In genomic region chr9:128081052-128081451, GRCh38 we compare ENCODE assay signal across 7 cellular contexts.
A peak's percentile ranks its signal among the peaks of the same experiment; 100 is the strongest.
DNase-seq lines count a peak whose midpoint lies in the region; ATAC-seq lines count a peak whose summit lies in the region.

No MANE protein-coding gene starts in this region.

- H3K9me3 ChIP-seq in HUES48 (ENCODE audit: control insufficient read depth, insufficient read depth, low read length) (no peaks in the 10 kb centered on the region), subcutaneous abdominal adipose tissue (ENCODE audit: control insufficient read depth in 5 of 5, low read length in 5 of 5) (no peaks in the 10 kb centered on the region)

- H3K4me3 Mint-ChIP-seq in activated naive CD8-positive, alpha-beta T cell, result no peak overlapping the region

- H3K27me3 Mint-ChIP-seq in activated naive CD8-positive, alpha-beta T cell, result no peaks in the 10 kb centered on the region

- H3K27me3 ChIP-seq in HUES48 (ENCODE audit: control insufficient read depth, insufficient read depth, low read length) (no peaks in the 10 kb centered on the region), subcutaneous abdominal adipose tissue (ENCODE audit: control insufficient read depth in 5 of 5, insufficient read depth in 4 of 5, low read length in 5 of 5) (no peaks in the 10 kb centered on the region)

- H3K4me3 ChIP-seq in HUES48 (ENCODE audit: low read depth, low read length) (no peak overlapping the region), subcutaneous abdominal adipose tissue (ENCODE audit: low read depth in 1 of 5, low read length in 5 of 5) (no peak overlapping the region)

- DNase-seq in hepatic stellate cell (ENCODE audit: low spot score) (peak; percentile 96), OCI-M2 (lab: John Stamatoyannopoulos, UW; ENCODE audit: unreplicated experiment) (no peak), retina (no peak)

- ATAC-seq in HG02970 (IDR thresholded peaks at IDR 0.05; ENCODE audit: low FRiP score, unreplicated experiment), result no peak

- H3K27ac ChIP-seq in HUES48 (ENCODE audit: low read depth, low read length), result peak overlapping the region; percentile 4
- peak overlapping the region; percentile 69 for H3K27ac ChIP-seq in subcutaneous abdominal adipose tissue (ENCODE audit: low read depth, low read length)

- peaks cover 17% of the 10 kb centered on the region for H3K4me1 ChIP-seq in HUES48 (ENCODE audit: control insufficient read depth, insufficient read depth, low read length)
- peaks cover 0 to 43% (median 41%) of the 10 kb centered on the region in 5 donors for H3K4me1 ChIP-seq in subcutaneous abdominal adipose tissue (ENCODE audit: control insufficient read depth in 5 of 5, insufficient read depth in 5 of 5, low read length in 5 of 5)

- H3K36me3 ChIP-seq in HUES48 (ENCODE audit: control insufficient read depth, insufficient read depth, low read length), result no peaks in the 10 kb centered on the region
- no peaks in the 10 kb centered on the region for H3K36me3 ChIP-seq in subcutaneous abdominal adipose tissue (ENCODE audit: control insufficient read depth in 5 of 5, insufficient read depth in 5 of 5, low read length in 5 of 5)

- H3K9ac ChIP-seq in HUES48 (ENCODE audit: low read depth, low read length) (no peak overlapping the region), subcutaneous abdominal adipose tissue (ENCODE audit: low read length in 5 of 5) (peak overlapping the region in 1 of 5 donors; percentile 23)

- no peaks in the 10 kb centered on the region for H3K9me3 Mint-ChIP-seq in activated naive CD8-positive, alpha-beta T cell (ENCODE audit: low read depth)

- peak overlapping the region; percentile 82 for H3K27ac Mint-ChIP-seq in activated naive CD8-positive, alpha-beta T cell

- H3K4me1 Mint-ChIP-seq in activated naive CD8-positive, alpha-beta T cell (ENCODE audit: low read depth), result peaks cover 50% of the 10 kb centered on the region

- H3K36me3 Mint-ChIP-seq in activated naive CD8-positive, alpha-beta T cell, result no peaks in the 10 kb centered on the region
